In genomic region chr17:27354491-27355081, GRCh38 we compare ENCODE assay signal across 8 cellular contexts.
A peak's percentile ranks its signal among the peaks of the same experiment; 100 is the strongest.
DNase-seq lines count a peak whose midpoint lies in the region; ATAC-seq and TF ChIP-seq lines count a peak whose summit lies in the region.

No MANE protein-coding gene starts in this region.

- no peak for TF ChIP-seq POLR2A in spleen (IDR thresholded peaks at IDR 0.05)

- H3K27me3 Mint-ChIP-seq in activated T-cell treated with anti-CD3 and anti-CD28 coated beads, Interleukin-2, amount 50 U/mL, for 4 hours (ENCODE audit: low read depth): no peaks in the 10 kb centered on the region
- H3K27me3 Mint-ChIP-seq in stimulated activated naive CD8-positive, alpha-beta T cell treated with anti-CD3 and anti-CD28 coated beads, Interleukin-15, amount 100 ng/mL, for 72 hours: no peaks in the 10 kb centered on the region

- no peak for DNase-seq in activated T-cell treated with anti-CD3 and anti-CD28 coated beads, Interleukin-2, amount 50 U/mL, for 4 hours
- DNase-seq in activated T-cell treated with anti-CD3 and anti-CD28 coated beads, Interleukin-2, amount 50 U/mL, for 1 hour: no peak
- DNase-seq in RWPE2 (ENCODE audit: low spot score) (no peak), fibroblast of lung (ENCODE audit: low read depth in 2 of 2) (no peak), spleen (no peak), AG08395 (ENCODE audit: low spot score) (no peak)
- DNase-seq in stimulated activated naive CD8-positive, alpha-beta T cell treated with anti-CD3 and anti-CD28 coated beads, Interleukin-15, amount 100 ng/mL, for 72 hours: peak in 1 of 2 donors; percentile 17

- H3K9me3 ChIP-seq in RWPE2 (ENCODE audit: severe bottlenecking): no peaks in the 10 kb centered on the region
- H3K9me3 ChIP-seq in fibroblast of lung (ENCODE audit: control insufficient read depth, insufficient read depth, low read depth, low read length): no peaks in the 10 kb centered on the region
- H3K9me3 ChIP-seq in spleen: no peaks in the 10 kb centered on the region

- H3K4me3 Mint-ChIP-seq in activated T-cell treated with anti-CD3 and anti-CD28 coated beads, Interleukin-2, amount 50 U/mL, for 4 hours: peak overlapping the region; percentile 82
- peak overlapping the region; percentile 88 to 96 for H3K4me3 Mint-ChIP-seq in stimulated activated naive CD8-positive, alpha-beta T cell treated with anti-CD3 and anti-CD28 coated beads, Interleukin-15, amount 100 ng/mL, for 72 hours

- WGBS in spleen, 5 donors: 61 to 93% (median 68%) methylated on average over 5 to 8 of the region's 8 CpGs

- H3K4me3 ChIP-seq in RWPE2 (ENCODE audit: severe bottlenecking) (no peak overlapping the region), fibroblast of lung (replicated peaks in 1 of 4; ENCODE audit: control extremely low read depth in 1 of 4, insufficient read depth in 1 of 4, low read depth in 3 of 4, low read length in 4 of 4) (no peak overlapping the region), spleen (peak overlapping the region in 4 of 8 donors; percentile 49 to 72 (median 52))

- H3K36me3 ChIP-seq in RWPE2 (ENCODE audit: low read depth) (no peaks in the 10 kb centered on the region), fibroblast of lung (ENCODE audit: control insufficient read depth, insufficient read depth, low read length) (no peaks in the 10 kb centered on the region), spleen (no peaks in the 10 kb centered on the region)

- peak overlapping the region; percentile 86 for H3K4me2 ChIP-seq in fibroblast of lung (ENCODE audit: extremely low read depth, insufficient read depth, low read length)

- H3K27me3 ChIP-seq in RWPE2 (ENCODE audit: insufficient read depth, poor library complexity, severe bottlenecking): no peaks in the 10 kb centered on the region
- H3K27me3 ChIP-seq in fibroblast of lung (ENCODE audit: control insufficient read depth, insufficient read depth, low read length): no peaks in the 10 kb centered on the region
- H3K27me3 ChIP-seq in spleen (replicated peaks in 1 of 7): no peaks in the 10 kb centered on the region

- intact Hi-C loops in spleen (cut with DNase I; ENCODE audit: low total_unique reads): loop anchor here (5.0 to 10.0 kb wide), 2 partner anchors 100 to 248 kb away; partner anchors contain the start of gene KSR1

- peak overlapping the region; percentile 89 for H2AFZ ChIP-seq in fibroblast of lung (ENCODE audit: low read length)

- peaks cover 3% of the 10 kb centered on the region for H3K79me2 ChIP-seq in fibroblast of lung (ENCODE audit: control insufficient read depth, insufficient read depth, low read length)

- TF ChIP-seq CTCF in RWPE2 (IDR thresholded peaks at IDR 0.05; ENCODE audit: poor library complexity, severe bottlenecking): no peak
- no peak for TF ChIP-seq CTCF in fibroblast of lung (conservative IDR thresholded peaks at IDR 0.05 in 1 of 2, IDR thresholded peaks at IDR 0.05 in 1 of 2; ENCODE audit: low read depth in 1 of 2, low read length in 2 of 2)
- TF ChIP-seq CTCF in spleen (IDR thresholded peaks at IDR 0.05 in 8 of 11, conservative IDR thresholded peaks at IDR 0.05 in 3 of 11): no peak

- no peaks in the 10 kb centered on the region for H3K9me3 Mint-ChIP-seq in activated T-cell treated with anti-CD3 and anti-CD28 coated beads, Interleukin-2, amount 50 U/mL, for 4 hours
- H3K9me3 Mint-ChIP-seq in stimulated activated naive CD8-positive, alpha-beta T cell treated with anti-CD3 and anti-CD28 coated beads, Interleukin-15, amount 100 ng/mL, for 72 hours: no peaks in the 10 kb centered on the region

- H3K9ac ChIP-seq in fibroblast of lung (ENCODE audit: insufficient read depth, low read length): peak overlapping the region; percentile 26

- no peaks in the 10 kb centered on the region for H4K20me1 ChIP-seq in fibroblast of lung (ENCODE audit: control insufficient read depth, extremely low read depth, insufficient read depth, low read length)

- H3K27ac Mint-ChIP-seq in stimulated activated naive CD8-positive, alpha-beta T cell treated with anti-CD3 and anti-CD28 coated beads, Interleukin-15, amount 100 ng/mL, for 72 hours: peak overlapping the region; percentile 36 to 75

- no peak for ATAC-seq in activated T-cell treated with anti-CD3 and anti-CD28 coated beads, Interleukin-2, amount 50 U/mL, for 4 hours
- ATAC-seq in RWPE2 (ENCODE audit: low read depth) (no peak), GM18519 (IDR thresholded peaks at IDR 0.05; ENCODE audit: low FRiP score, unreplicated experiment) (no peak)
- ATAC-seq in stimulated activated naive CD8-positive, alpha-beta T cell treated with anti-CD3 and anti-CD28 coated beads, Interleukin-15, amount 100 ng/mL, for 72 hours: no peak

- no peaks in the 10 kb centered on the region for H3K4me1 ChIP-seq in RWPE2 (ENCODE audit: insufficient read depth, poor library complexity, severe bottlenecking)
- peaks cover 9% of the 10 kb centered on the region for H3K4me1 ChIP-seq in fibroblast of lung (ENCODE audit: control insufficient read depth, extremely low read depth, insufficient read depth, low read length)
- peaks cover 14 to 38% (median 22%) of the 10 kb centered on the region in 6 donors for H3K4me1 ChIP-seq in spleen

- H3K27ac ChIP-seq in RWPE2 (ENCODE audit: poor library complexity, severe bottlenecking): peak overlapping the region; percentile 74
- no peak overlapping the region for H3K27ac ChIP-seq in fibroblast of lung (ENCODE audit: insufficient read depth, low read length)
- peak overlapping the region in 4 of 8 donors; percentile 89 to 92 (median 91) for H3K27ac ChIP-seq in spleen

- H3K36me3 Mint-ChIP-seq in activated T-cell treated with anti-CD3 and anti-CD28 coated beads, Interleukin-2, amount 50 U/mL, for 4 hours (ENCODE audit: insufficient read depth): no peaks in the 10 kb centered on the region

- H3K4me1 Mint-ChIP-seq in activated T-cell treated with anti-CD3 and anti-CD28 coated beads, Interleukin-2, amount 50 U/mL, for 4 hours (ENCODE audit: low read depth): peaks cover 21% of the 10 kb centered on the region
- peaks cover 37% of the 10 kb centered on the region for H3K4me1 Mint-ChIP-seq in stimulated activated naive CD8-positive, alpha-beta T cell treated with anti-CD3 and anti-CD28 coated beads, Interleukin-15, amount 100 ng/mL, for 72 hours
